In genomic region chr18:48668466-48669179, GRCh38 we compare ENCODE assay signal across 18 cellular contexts.
DNase-seq lines count a peak whose midpoint lies in the region; FAIRE-seq and TF ChIP-seq lines count a peak whose summit lies in the region.
"Had no signal": no experiment of that assay in that cellular context is flagged by ENCODE, and none has a peak within 500 bp of the region (broad histone marks: within the 10 kb centered on the region; RNA-seq: fewer than 3 reads in every experiment).

No MANE protein-coding gene starts in this region.

- H3K9me3 ChIP-seq in Karpas-422 (ENCODE audit: low read length) = peaks cover 5% of the 10 kb centered on the region
- peaks cover 5% of the 10 kb centered on the region for H3K9me3 ChIP-seq in osteoblast (ENCODE audit: low read depth, low read length)
- H3K9me3 ChIP-seq in kidney (ENCODE audit: control insufficient read depth in 1 of 2, low read length in 2 of 2) = no peaks in the 10 kb centered on the region

- H3K79me2 ChIP-seq in Karpas-422 (ENCODE audit: low read length) (no peaks in the 10 kb centered on the region), osteoblast (ENCODE audit: insufficient read depth, low read length) (peaks cover 4% of the 10 kb centered on the region)

- H3K36me3 ChIP-seq in Karpas-422 (ENCODE audit: insufficient read depth, low read length) = peaks cover 3% of the 10 kb centered on the region; the same call in 1 of the 2 replicates
- peaks cover 42% of the 10 kb centered on the region for H3K36me3 ChIP-seq in osteoblast (ENCODE audit: insufficient read depth, low read length)
- H3K36me3 ChIP-seq in kidney (ENCODE audit: control insufficient read depth in 1 of 2, insufficient read depth in 2 of 2, low read length in 2 of 2) = peaks cover 9 to 12% of the 10 kb centered on the region in 2 donors
- H3K36me3 ChIP-seq: cardiac muscle cell had no signal

- peak overlapping the region; percentile 47 for H3K4me3 ChIP-seq in Karpas-422 (ENCODE audit: low read length)
- no peak overlapping the region for H3K4me3 ChIP-seq in choroid plexus epithelial cell (ENCODE audit: low read depth, low read length)
- no peak overlapping the region for H3K4me3 ChIP-seq in osteoblast (ENCODE audit: insufficient read depth, low read length)
- no peak overlapping the region for H3K4me3 ChIP-seq in kidney (ENCODE audit: low read length in 2 of 2)
- H3K4me3 ChIP-seq: cardiac muscle cell, heart right ventricle, thoracic aorta had no signal

- peak overlapping the region; percentile 54 for H3K9ac ChIP-seq in Karpas-422 (ENCODE audit: low read length)
- H3K9ac ChIP-seq in kidney (ENCODE audit: low read length in 2 of 2) = no peak overlapping the region

- no peaks in the 10 kb centered on the region for H3K9me2 ChIP-seq in Karpas-422 (replicated peaks; ENCODE audit: insufficient read depth, low read length)

- H2AFZ ChIP-seq in Karpas-422 (ENCODE audit: low read length) = peak overlapping the region; percentile 28; the same call in 1 of the 2 replicates
- no peak overlapping the region for H2AFZ ChIP-seq in osteoblast (ENCODE audit: low read length)

- H3K4me1 ChIP-seq in Karpas-422 (ENCODE audit: low read length) = peaks cover 53% of the 10 kb centered on the region
- peaks cover 3% of the 10 kb centered on the region for H3K4me1 ChIP-seq in osteoblast (ENCODE audit: insufficient read depth, low read length)
- H3K4me1 ChIP-seq in kidney (ENCODE audit: control insufficient read depth in 1 of 2, insufficient read depth in 1 of 2, low read depth in 1 of 2, low read length in 2 of 2) = peaks cover 0 to 2% of the 10 kb centered on the region in 2 donors

- H3K4me2 ChIP-seq in Karpas-422 (ENCODE audit: low read depth, low read length, poor library complexity, severe bottlenecking) (peak overlapping the region; percentile 64), osteoblast (ENCODE audit: insufficient read depth, low read length) (no peak overlapping the region)

- no peaks in the 10 kb centered on the region for H3K27me3 ChIP-seq in Karpas-422 (ENCODE audit: low read length)
- H3K27me3 ChIP-seq in osteoblast (ENCODE audit: insufficient read depth, low read length) = no peaks in the 10 kb centered on the region
- H3K27me3 ChIP-seq: cardiac muscle cell, heart right ventricle had no signal

- intact Hi-C loops in kidney (cut with DNase I) = no loop called here

- DNase-seq in Karpas-422 (peak; percentile 76), choroid plexus epithelial cell (ENCODE audit: low read depth) (no peak), osteoblast (ENCODE audit: insufficient read length, low spot score, missing footprints) (no peak), epidermal melanocyte (ENCODE audit: insufficient read length, low spot score) (no peak), SK-N-DZ (ENCODE audit: low spot score) (no peak), kidney (no peak), pons (ENCODE audit: low spot score) (no peak)
- DNase-seq: activated CD4-positive, alpha-beta memory T cell treated with anti-CD3 and anti-CD28 coated beads, Interleukin-2, amount 10 ng/mL, durations not matched to agents 7 days and 5 days; effector CD4-positive, alpha-beta T cell; GF-D8; heart right ventricle; NCI-H187 treated with DMSO at 0.1 percent for 48 hours; NCI-H446 treated with DMSO at 0.1 percent for 48 hours; stimulated activated CD4-positive, alpha-beta T cell treated with anti-CD3 and anti-CD28 coated beads, Interleukin-12 subunit alpha, Interleukin-12 subunit beta, amount 100 ng/mL, for 4 hours had no signal

- TF ChIP-seq CTCF in GM12872 (IDR thresholded peaks at IDR 0.05; ENCODE audit: insufficient read depth, low read depth, low read length) (0 out of 3 replicates have a peak, but pooled peaks have one; percentile 17), choroid plexus epithelial cell (conservative IDR thresholded peaks at IDR 0.05; ENCODE audit: low read depth, low read length) (peak; percentile 37), osteoblast (IDR thresholded peaks at IDR 0.05; ENCODE audit: extremely low read depth, low read depth, low read length) (peak; percentile 13), kidney (IDR thresholded peaks at IDR 0.05; ENCODE audit: borderline replicate concordance, extremely low read depth, insufficient read depth) (no peak)

- FAIRE-seq in kidney (lab: Jason Lieb, UNC) = no peak
- FAIRE-seq: D721Med had no signal

- H3K27ac ChIP-seq in Karpas-422 (ENCODE audit: low read length) (peak overlapping the region; percentile 92), osteoblast (ENCODE audit: low read depth, low read length) (no peak overlapping the region), kidney (ENCODE audit: low read depth in 2 of 2, low read length in 2 of 2) (no peak overlapping the region)
- H3K27ac ChIP-seq: cardiac muscle cell, heart right ventricle, thoracic aorta had no signal

- no peaks in the 10 kb centered on the region for H4K20me1 ChIP-seq in Karpas-422 (ENCODE audit: insufficient read depth, low read depth, low read length)
- H4K20me1 ChIP-seq in osteoblast (ENCODE audit: insufficient read depth, low read length) = peaks cover 49% of the 10 kb centered on the region
